12 cellular contexts compared by ENCODE assay signal in the genomic region with DNA sequence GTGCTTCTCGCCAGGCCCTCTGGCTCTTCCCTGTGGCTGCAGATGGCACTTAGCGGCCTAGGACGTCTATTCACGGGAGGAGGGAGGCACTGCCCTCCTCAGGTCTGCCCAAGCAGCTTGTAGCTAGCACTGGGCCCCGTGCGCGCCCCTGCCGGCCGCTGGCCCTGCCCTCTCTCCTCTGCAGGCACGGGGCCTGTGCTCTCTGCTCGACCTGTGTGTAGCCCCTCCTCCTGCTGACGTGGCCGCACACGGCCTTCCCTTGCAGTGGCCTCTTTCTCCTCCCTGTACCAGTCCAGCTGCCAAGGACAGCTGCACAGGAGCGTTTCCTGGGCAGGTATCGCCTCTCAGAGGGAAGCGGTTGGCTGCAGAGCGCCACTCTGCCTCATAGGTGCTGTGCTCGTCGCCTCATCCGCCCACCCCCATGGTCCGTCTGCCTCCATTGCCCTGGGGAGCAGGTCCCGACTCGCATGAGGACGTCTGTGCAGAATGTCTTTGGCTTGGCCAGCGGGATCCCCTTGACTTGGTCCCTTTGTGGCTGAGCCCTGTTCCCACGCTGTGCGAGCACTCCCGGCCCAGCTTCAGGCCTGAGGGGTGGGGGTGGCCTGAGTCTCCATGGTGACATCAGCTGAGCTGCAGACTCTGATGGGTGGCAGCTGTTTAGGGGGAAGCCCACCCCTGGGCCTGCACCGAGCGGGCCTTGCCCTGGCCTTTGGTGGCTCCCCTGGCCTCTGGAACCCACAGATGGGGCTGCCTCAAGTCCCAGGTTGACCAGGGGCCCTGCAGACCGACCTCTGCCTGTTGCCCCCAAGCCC. TPM values are rescaled to one million over a fixed set of nuclear protein-coding genes. Genes with fewer than 3 reads are reported as not detected.
DNase-seq lines count a peak whose midpoint lies in the region; ATAC-seq and TF ChIP-seq lines count a peak whose summit lies in the region.
"Had no signal": no experiment of that assay in that cellular context is flagged by ENCODE, and none has a peak within 500 bp of the region (broad histone marks: within the 10 kb centered on the region; RNA-seq: fewer than 3 reads in every experiment).

No MANE protein-coding gene starts in this region.

- no peak overlapping the region for H3K4me3 ChIP-seq in Caco-2 (ENCODE audit: low read depth, low read length)
- no peak overlapping the region for H3K4me3 ChIP-seq in esophagus muscularis mucosa

- CTCF ChIA-PET in Caco-2 (lab: Charles Lee), result interaction anchor here (0.5 kb wide), 1 partner anchor 389 kb away, joined by 4 read pairs; a partner anchor contains a TSS

- TF ChIP-seq CTCF in Caco-2 (IDR thresholded peaks at IDR 0.05; ENCODE audit: insufficient read depth in 1 of 2, low read depth in 1 of 2, low read length in 1 of 2, severe bottlenecking in 1 of 2, unreplicated experiment in 1 of 2), result no peak
- no peak for TF ChIP-seq CTCF in esophagus muscularis mucosa (IDR thresholded peaks at IDR 0.05)
- TF ChIP-seq CTCF in neural crest cell (conservative IDR thresholded peaks at IDR 0.05), result no peak

- BruUV-seq in Caco-2 (replicated peaks; lab: Mats Ljungman, UMichigan), result no TSS peak

- H3K4me1 ChIP-seq in Caco-2 (no peaks in the 10 kb centered on the region), esophagus muscularis mucosa (peaks cover 16 to 31% (median 29%) of the 10 kb centered on the region in 4 donors)

- no peaks in the 10 kb centered on the region for H3K4me1 Mint-ChIP-seq in Caco-2 (ENCODE audit: low read depth, unreplicated experiment)
- H3K4me1 Mint-ChIP-seq in neural crest cell, result no peaks in the 10 kb centered on the region
- H3K4me1 Mint-ChIP-seq: naive thymus-derived CD8-positive, alpha-beta T cell had no signal

- H3K27me3 ChIP-seq in Caco-2 (replicated peaks; ENCODE audit: control insufficient read depth, insufficient read depth, low read length) (no peaks in the 10 kb centered on the region), esophagus muscularis mucosa (no peaks in the 10 kb centered on the region)

- H3K36me3 ChIP-seq in Caco-2 (ENCODE audit: control insufficient read depth, insufficient read depth, low read length) (no peaks in the 10 kb centered on the region), esophagus muscularis mucosa (peaks cover 20 to 100% (median 97%) of the 10 kb centered on the region in 4 donors)

- WGBS in esophagus muscularis mucosa, result 46% methylated on average over 5 of the region's 32 CpGs

- H3K9me3 Mint-ChIP-seq in Caco-2 (ENCODE audit: unreplicated experiment) (no peaks in the 10 kb centered on the region), neural crest cell (no peaks in the 10 kb centered on the region)
- H3K9me3 Mint-ChIP-seq: naive thymus-derived CD8-positive, alpha-beta T cell had no signal

- H3K27ac ChIP-seq in esophagus muscularis mucosa (replicated peaks in 1 of 4), result peak overlapping the region; percentile 10 to 53 (median 40)

- ATAC-seq in HG03571 (IDR thresholded peaks at IDR 0.05; ENCODE audit: unreplicated experiment) (no peak), GM21423 (IDR thresholded peaks at IDR 0.05; ENCODE audit: unreplicated experiment) (no peak), HG02852 (IDR thresholded peaks at IDR 0.05; ENCODE audit: unreplicated experiment) (no peak), GM21526 (IDR thresholded peaks at IDR 0.05; ENCODE audit: low FRiP score, unreplicated experiment) (no peak)

- H3K27me3 Mint-ChIP-seq in Caco-2 (ENCODE audit: insufficient read depth, unreplicated experiment), result no peaks in the 10 kb centered on the region
- H3K27me3 Mint-ChIP-seq in neural crest cell (ENCODE audit: low read depth), result no peaks in the 10 kb centered on the region
- H3K27me3 Mint-ChIP-seq: naive thymus-derived CD8-positive, alpha-beta T cell had no signal

- DNase-seq in Caco-2 (no peak), NCI-H2196 treated with DMSO at 0.1 percent for 48 hours (lab: John Stamatoyannopoulos, UW; ENCODE audit: unreplicated experiment) (peak; percentile 97), esophagus muscularis mucosa (ENCODE audit: extremely low spot score) (no peak), neural crest cell (ENCODE audit: low read depth, low spot score) (no peak)
- DNase-seq: NCI-H526 treated with DMSO at 0.1 percent for 48 hours; stimulated activated CD4-positive, alpha-beta T cell treated with anti-CD3 and anti-CD28 coated beads, Interleukin-4, amount 100 ng/mL, for 1 hour; T-helper 2 cell had no signal

- POLR2A ChIA-PET in Caco-2 (lab: Charles Lee), result no interaction called here

- no peak for TF ChIP-seq POLR2A in esophagus muscularis mucosa (IDR thresholded peaks at IDR 0.05; ENCODE audit: low read depth)

- intact Hi-C loops in Caco-2 (cut with micrococcal nuclease; ENCODE audit: unreplicated experiment), result no loop called here
- intact Hi-C loops in esophagus muscularis mucosa (cut with DNase I), result no loop called here

- peak overlapping the region; percentile 60 for H3K27ac Mint-ChIP-seq in Caco-2 (ENCODE audit: unreplicated experiment)
- H3K27ac Mint-ChIP-seq in neural crest cell (ENCODE audit: unreplicated experiment), result peak overlapping the region; percentile 83

- H3K36me3 Mint-ChIP-seq in Caco-2 (ENCODE audit: insufficient read depth, unreplicated experiment) (peaks cover 35% of the 10 kb centered on the region), neural crest cell (ENCODE audit: low read depth) (no peaks in the 10 kb centered on the region)

- H3K9me3 ChIP-seq in Caco-2, result no peaks in the 10 kb centered on the region
- no peaks in the 10 kb centered on the region for H3K9me3 ChIP-seq in esophagus muscularis mucosa

- TF ChIP-seq EP300 in esophagus muscularis mucosa (IDR thresholded peaks at IDR 0.05), result no peak

- no peak overlapping the region for H3K4me3 Mint-ChIP-seq in Caco-2 (ENCODE audit: unreplicated experiment)
- H3K4me3 Mint-ChIP-seq in neural crest cell, result no peak overlapping the region

RNA-seq across cellular contexts. Expression of a gene that starts 34.6 kb away (rescaled TPM):
- total RNA-seq in Caco-2 (2022), result 109 and 112 TPM in 2 replicates
- total RNA-seq in esophagus muscularis mucosa, result 10 to 100 TPM; 41.3 to 71.7 (median 52.0) TPM
- total RNA-seq in neural crest cell, result 175 and 180 TPM in 2 replicates

RNA-seq across cellular contexts. Expression of a gene that starts 34.7 kb away (rescaled TPM):
- 34.3 and 38.6 TPM in 2 replicates for total RNA-seq in Caco-2 (2022)
- total RNA-seq in esophagus muscularis mucosa, result 10 to 100 TPM; 11.8 to 25.2 (median 18.9) TPM
- 50.7 and 51.9 TPM in 2 replicates for total RNA-seq in neural crest cell

RNA-seq across cellular contexts. Expression of a gene that starts 53.3 kb away (rescaled TPM):
- total RNA-seq in Caco-2 (2022), result 70.5 and 76.2 TPM in 2 replicates
- 100 to 1,000 TPM; 297 to 459 (median 366) TPM for total RNA-seq in esophagus muscularis mucosa
- total RNA-seq in neural crest cell, result 108 and 115 TPM in 2 replicates

RNA-seq across cellular contexts. Expression of a gene that starts 55.7 kb away (rescaled TPM):
- total RNA-seq in Caco-2 (2022) (21.8 and 26.6 TPM in 2 replicates), esophagus muscularis mucosa (100 to 1,000 TPM in 2 of 4 donors, 10 to 100 TPM in 2; 45.3 to 130 (median 88.3) TPM), neural crest cell (7.6 and 8.1 TPM in 2 replicates)
